Comparison of ENCODE assay signal across 10 cellular contexts in genomic region chr19:6586726-6587092, GRCh38. TPM values are rescaled to one million over a fixed set of nuclear protein-coding genes. Genes with fewer than 3 reads are reported as not detected.
DNase-seq lines count a peak whose midpoint lies in the region; ATAC-seq and TF ChIP-seq lines count a peak whose summit lies in the region.
"Had no signal": no experiment of that assay in that cellular context is flagged by ENCODE, and none has a peak within 500 bp of the region (broad histone marks: within the 10 kb centered on the region; RNA-seq: fewer than 3 reads in every experiment).

No MANE protein-coding gene starts in this region.

- H3K4me1 Mint-ChIP-seq in activated CD8-positive, alpha-beta memory T cell treated with anti-CD3 and anti-CD28 coated beads, Interleukin-2, amount 10 ng/mL, durations not matched to agents 7 days and 5 days = peaks cover 51% of the 10 kb centered on the region

- no peak for ATAC-seq in activated CD8-positive, alpha-beta memory T cell treated with anti-CD3 and anti-CD28 coated beads, Interleukin-2, amount 10 ng/mL, durations not matched to agents 7 days and 5 days
- ATAC-seq in PC-3 (no peak; the same call in 1 of the 2 replicates), esophagus mucosa (no peak), GM21367 (IDR thresholded peaks at IDR 0.05; ENCODE audit: unreplicated experiment) (no peak)

- BruUV-seq in PC-3 (replicated peaks; lab: Mats Ljungman, UMichigan) = no TSS peak

- H2AFZ ChIP-seq in PC-3 (ENCODE audit: low read length) (peak overlapping the region; percentile 72), fibroblast of lung (ENCODE audit: low read length) (peak overlapping the region; percentile 50)

- no peaks in the 10 kb centered on the region for H4K20me1 ChIP-seq in PC-3 (ENCODE audit: low read length)
- H4K20me1 ChIP-seq in fibroblast of lung (ENCODE audit: control insufficient read depth, extremely low read depth, insufficient read depth, low read length) = no peaks in the 10 kb centered on the region

- no peaks in the 10 kb centered on the region for H3K9me3 Mint-ChIP-seq in activated CD8-positive, alpha-beta memory T cell treated with anti-CD3 and anti-CD28 coated beads, Interleukin-2, amount 10 ng/mL, durations not matched to agents 7 days and 5 days (ENCODE audit: low read depth)

- H3K4me1 ChIP-seq in PC-3 (ENCODE audit: insufficient read depth, low read length) = peaks cover 3% of the 10 kb centered on the region; the same call in 1 of the 2 replicates
- H3K4me1 ChIP-seq in fibroblast of lung (ENCODE audit: control insufficient read depth, extremely low read depth, insufficient read depth, low read length) = no peaks in the 10 kb centered on the region
- peaks cover 10% of the 10 kb centered on the region for H3K4me1 ChIP-seq in skeletal muscle satellite cell (ENCODE audit: control insufficient read depth, insufficient read depth, low read length)
- H3K4me1 ChIP-seq in suprapubic skin = peaks cover 43% of the 10 kb centered on the region

- H3K27me3 ChIP-seq in PC-3 (ENCODE audit: low read length) (peaks cover 57% of the 10 kb centered on the region), fibroblast of lung (ENCODE audit: control insufficient read depth, insufficient read depth, low read length) (peaks cover 17% of the 10 kb centered on the region), skeletal muscle satellite cell (ENCODE audit: control insufficient read depth, insufficient read depth, low read length) (peaks cover 61% of the 10 kb centered on the region), suprapubic skin (peaks cover 74% of the 10 kb centered on the region)

- H3K27me3 Mint-ChIP-seq in activated CD8-positive, alpha-beta memory T cell treated with anti-CD3 and anti-CD28 coated beads, Interleukin-2, amount 10 ng/mL, durations not matched to agents 7 days and 5 days = peaks cover 26% of the 10 kb centered on the region

- DNase-seq in activated CD8-positive, alpha-beta memory T cell treated with anti-CD3 and anti-CD28 coated beads, Interleukin-2, amount 10 ng/mL, durations not matched to agents 7 days and 5 days = no peak
- DNase-seq in activated CD8-positive, alpha-beta memory T cell treated with anti-CD3 and anti-CD28 coated beads, Interleukin-2, amount 50 U/mL, for 4 hours = no peak
- DNase-seq in PC-3 (no peak), fibroblast of lung (ENCODE audit: low read depth in 2 of 2) (no peak), suprapubic skin (ENCODE audit: low spot score in 2 of 2) (no peak)
- DNase-seq: kidney had no signal

- peak overlapping the region; percentile 97 for H3K4me3 Mint-ChIP-seq in activated CD8-positive, alpha-beta memory T cell treated with anti-CD3 and anti-CD28 coated beads, Interleukin-2, amount 10 ng/mL, durations not matched to agents 7 days and 5 days

- TF ChIP-seq EP300 in suprapubic skin (IDR thresholded peaks at IDR 0.05) = no peak

- H3K79me2 ChIP-seq in PC-3 (ENCODE audit: low read length) (no peaks in the 10 kb centered on the region), fibroblast of lung (ENCODE audit: control insufficient read depth, insufficient read depth, low read length) (no peaks in the 10 kb centered on the region)

- WGBS in suprapubic skin = 14% methylated on average over 4 of the region's 4 CpGs

- POLR2A ChIA-PET in PC-3 (lab: Charles Lee; ENCODE audit: unreplicated experiment) = interaction anchor here (0.6 kb wide), 1 partner anchor 35 kb away, joined by 7 read pairs; no protein-coding TSS in a partner anchor

- H3K9ac ChIP-seq in PC-3 (ENCODE audit: low read length) (no peak overlapping the region), fibroblast of lung (ENCODE audit: insufficient read depth, low read length) (no peak overlapping the region), skeletal muscle satellite cell (ENCODE audit: low read depth, low read length) (no peak overlapping the region)

- H3F3A ChIP-seq in PC-3 (ENCODE audit: low read length, unreplicated experiment) = no peaks in the 10 kb centered on the region

- peak overlapping the region; percentile 53 for H3K4me3 ChIP-seq in PC-3 (ENCODE audit: low read length)
- H3K4me3 ChIP-seq in fibroblast of lung (replicated peaks in 1 of 4; ENCODE audit: control extremely low read depth in 1 of 4, insufficient read depth in 1 of 4, low read depth in 3 of 4, low read length in 4 of 4) = no peak overlapping the region
- peak overlapping the region; percentile 14 for H3K4me3 ChIP-seq in skeletal muscle satellite cell (ENCODE audit: low read length)
- no peak overlapping the region for H3K4me3 ChIP-seq in suprapubic skin

- intact Hi-C loops in PC-3 (cut with micrococcal nuclease) = no loop called here

- peak overlapping the region; percentile 81 for H3K4me2 ChIP-seq in PC-3 (ENCODE audit: low read length)
- no peak overlapping the region for H3K4me2 ChIP-seq in fibroblast of lung (ENCODE audit: extremely low read depth, insufficient read depth, low read length)
- peak overlapping the region; percentile 53 for H3K4me2 ChIP-seq in skeletal muscle satellite cell (ENCODE audit: low read length)

- H3K27ac ChIP-seq in PC-3 (ENCODE audit: low read length) (no peak overlapping the region), fibroblast of lung (ENCODE audit: insufficient read depth, low read length) (no peak overlapping the region), suprapubic skin (no peak overlapping the region)

- peak overlapping the region; percentile 64 for H3K27ac Mint-ChIP-seq in activated CD8-positive, alpha-beta memory T cell treated with anti-CD3 and anti-CD28 coated beads, Interleukin-2, amount 10 ng/mL, durations not matched to agents 7 days and 5 days

- peaks cover 50% of the 10 kb centered on the region for H3K36me3 Mint-ChIP-seq in activated CD8-positive, alpha-beta memory T cell treated with anti-CD3 and anti-CD28 coated beads, Interleukin-2, amount 10 ng/mL, durations not matched to agents 7 days and 5 days

- H3K36me3 ChIP-seq in PC-3 (ENCODE audit: low read depth, low read length) (no peaks in the 10 kb centered on the region), fibroblast of lung (ENCODE audit: control insufficient read depth, insufficient read depth, low read length) (no peaks in the 10 kb centered on the region), skeletal muscle satellite cell (ENCODE audit: insufficient read depth, low read length) (no peaks in the 10 kb centered on the region), suprapubic skin (no peaks in the 10 kb centered on the region)

- no peaks in the 10 kb centered on the region for H3K9me3 ChIP-seq in PC-3 (ENCODE audit: low read length)
- no peaks in the 10 kb centered on the region for H3K9me3 ChIP-seq in fibroblast of lung (ENCODE audit: control insufficient read depth, insufficient read depth, low read depth, low read length)
- H3K9me3 ChIP-seq in skeletal muscle satellite cell (replicated peaks; ENCODE audit: low read length) = no peaks in the 10 kb centered on the region
- H3K9me3 ChIP-seq in suprapubic skin = no peaks in the 10 kb centered on the region

- no peaks in the 10 kb centered on the region for H3K9me2 ChIP-seq in PC-3 (replicated peaks; ENCODE audit: low read length)

- no peak for TF ChIP-seq POLR2A in suprapubic skin (IDR thresholded peaks at IDR 0.05)

- no peak for TF ChIP-seq CTCF in PC-3 (conservative IDR thresholded peaks at IDR 0.05; ENCODE audit: low read depth, low read length)
- TF ChIP-seq CTCF in fibroblast of lung (conservative IDR thresholded peaks at IDR 0.05 in 1 of 2, IDR thresholded peaks at IDR 0.05 in 1 of 2; ENCODE audit: low read depth in 1 of 2, low read length in 2 of 2) = no peak
- no peak for TF ChIP-seq CTCF in suprapubic skin (IDR thresholded peaks at IDR 0.05)

- CTCF ChIA-PET in activated CD8-positive, alpha-beta memory T cell treated with anti-CD3 and anti-CD28 coated beads, Interleukin-2, amount 10 ng/mL, durations not matched to agents 7 days and 5 days (lab: Charles Lee) = interaction anchor here (1.1 to 3.3 kb wide), 6 partner anchors 14 to 277 kb away, joined by 3 to 16 read pairs (median 4); no protein-coding TSS in a partner anchor
- CTCF ChIA-PET in PC-3 (lab: Charles Lee) = no interaction called here

RNA-seq across cellular contexts. Expression of gene CD70, which starts 4.2 kb away (rescaled TPM):
- total RNA-seq in activated CD8-positive, alpha-beta memory T cell treated with anti-CD3 and anti-CD28 coated beads, Interleukin-2, amount 10 ng/mL, durations not matched to agents 7 days and 5 days = 100 to 1,000 TPM in 1 of 2 experiments, 10 to 100 TPM in 1; 74.3 to 184 TPM
- total RNA-seq in PC-3 (2014; rRNA removed) = 2.3 and 2.6 TPM in 2 replicates
- not detected in 2 replicates for total RNA-seq in fibroblast of lung
- polyA plus RNA-seq in fibroblast of lung = not detected in 2 replicates
- polyA plus RNA-seq in fibroblast of lung (2012) = not detected in 2 replicates
- not detected in 2 replicates for polyA minus RNA-seq in fibroblast of lung (ENCODE audit: low replicate concordance)
- total RNA-seq in skeletal muscle satellite cell (2012; rRNA removed) = 4.8 and 6.8 TPM in 2 replicates
- total RNA-seq in esophagus mucosa = not detected
- total RNA-seq in suprapubic skin = under 1 TPM in 1 of 4 donors, not detected in 3; 0.97 TPM
- polyA plus RNA-seq: AG04450 had no signal

RNA-seq across cellular contexts. Expression of gene TNFSF9, which starts 55.9 kb away (rescaled TPM):
- total RNA-seq in activated CD8-positive, alpha-beta memory T cell treated with anti-CD3 and anti-CD28 coated beads, Interleukin-2, amount 10 ng/mL, durations not matched to agents 7 days and 5 days = 10 to 100 TPM in 1 of 2 experiments, 1 to 10 TPM in 1; 4.7 to 18.5 TPM
- total RNA-seq in PC-3 (2014; rRNA removed) (9.6 and 12.5 TPM in 2 replicates), fibroblast of lung (0.26 and 0.66 TPM in 2 replicates), esophagus mucosa (4.7 TPM), suprapubic skin (1 to 10 TPM; 1.0 to 2.9 (median 1.7) TPM)
- 0.22 and 0.40 TPM in 2 replicates for polyA plus RNA-seq in fibroblast of lung
- 0.37 and 0.54 TPM in 2 replicates for polyA plus RNA-seq in fibroblast of lung (2012)
- polyA minus RNA-seq in fibroblast of lung (ENCODE audit: low replicate concordance) = not detected in 2 replicates
- total RNA-seq in skeletal muscle satellite cell (2012; rRNA removed) = 0.87 and 1.0 TPM in 2 replicates

Comparison
In these comparisons a context has a peak if more than half of its experiments do, and no peak if none do; other contexts are left out.
1. H3K4me3 ChIP-seq: peak in PC-3 (single experiment) and skeletal muscle satellite cell (single experiment); none in fibroblast of lung (0 of 4) and suprapubic skin (single experiment).
2. RNA of gene CD70, which starts 4.2 kb away (total RNA-seq): 74.3 to 184 TPM in activated CD8-positive, alpha-beta memory T cell treated with anti-CD3 and anti-CD28 coated beads, Interleukin-2, amount 10 ng/mL, durations not matched to agents 7 days and 5 days; 2.3 to 2.6 TPM in PC-3, not detected in esophagus mucosa (single experiment), not detected in fibroblast of lung and 0.97 TPM in suprapubic skin; every median in the first group is over 10 times any median in the second.